15 cellular contexts compared by ENCODE assay signal in the genomic region with DNA sequence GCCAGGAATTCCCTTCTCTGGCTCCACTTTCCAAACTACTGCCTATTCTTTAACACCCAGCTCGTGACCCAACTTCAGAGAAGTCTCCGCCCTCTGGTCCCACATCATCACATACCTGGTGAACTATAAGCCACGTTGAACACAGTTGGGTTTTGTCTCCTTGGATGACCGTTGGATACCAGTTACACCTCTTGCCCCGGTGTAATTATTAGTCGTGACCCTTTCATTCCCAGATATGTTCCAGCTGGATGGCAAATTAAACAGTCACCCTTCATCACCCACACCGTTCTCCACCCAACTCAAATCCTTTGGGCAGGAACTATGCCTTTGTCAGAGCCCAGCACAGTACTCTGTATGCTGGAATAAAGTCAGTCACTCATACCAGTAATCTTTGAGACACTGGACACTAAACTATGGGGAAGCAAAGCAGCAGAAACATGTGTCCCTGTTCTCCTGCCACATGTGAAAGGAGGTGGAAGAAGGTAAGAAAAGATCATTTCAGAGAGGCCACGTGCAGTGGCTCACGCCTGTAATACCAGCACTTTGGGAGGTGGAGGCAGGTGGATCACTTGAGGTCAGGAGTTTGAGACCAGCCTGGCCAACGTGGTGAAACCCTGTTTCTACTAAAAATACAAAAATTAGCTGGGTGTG. TPM values are rescaled to one million over a fixed set of nuclear protein-coding genes. Genes with fewer than 3 reads are reported as not detected.
DNase-seq lines count a peak whose midpoint lies in the region; ATAC-seq and TF ChIP-seq lines count a peak whose summit lies in the region.
"Had no signal": no experiment of that assay in that cellular context is flagged by ENCODE, and none has a peak within 500 bp of the region (broad histone marks: within the 10 kb centered on the region; RNA-seq: fewer than 3 reads in every experiment).

No MANE protein-coding gene starts in this region.

- no peak overlapping the region for H3K27ac ChIP-seq in osteoblast (ENCODE audit: low read depth, low read length)
- H3K27ac ChIP-seq: 22Rv1, A549, C4-2B had no signal

- H3K9me3 Mint-ChIP-seq in activated T-cell treated with anti-CD3 and anti-CD28 coated beads, Interleukin-2, amount 50 U/mL, for 24 hours, result no peaks in the 10 kb centered on the region
- no peaks in the 10 kb centered on the region for H3K9me3 Mint-ChIP-seq in stimulated activated naive B cell treated with anti-CD40 and anti-IgM and Interleukin-4, amounts not matched to agents 10 μg/mL and 1 μg/mL and 100 μg/mL, for 72 hours
- H3K9me3 Mint-ChIP-seq: CD4-positive, alpha-beta T cell; H9 had no signal

- no peaks in the 10 kb centered on the region for H4K20me1 ChIP-seq in osteoblast (ENCODE audit: insufficient read depth, low read length)

- no peak overlapping the region for H3K4me2 ChIP-seq in osteoblast (ENCODE audit: insufficient read depth, low read length)
- H3K4me2 ChIP-seq: A549 had no signal

- peak overlapping the region; percentile 3 for H3K27ac Mint-ChIP-seq in activated T-cell treated with anti-CD3 and anti-CD28 coated beads, Interleukin-2, amount 50 U/mL, for 24 hours
- H3K27ac Mint-ChIP-seq in stimulated activated naive B cell treated with anti-CD40 and anti-IgM and Interleukin-4, amounts not matched to agents 10 μg/mL and 1 μg/mL and 100 μg/mL, for 72 hours, result no peak overlapping the region
- H3K27ac Mint-ChIP-seq: CD4-positive, alpha-beta T cell; H9 had no signal

- DNase-seq in activated T-cell treated with anti-CD3 and anti-CD28 coated beads, Interleukin-2, amount 50 U/mL, for 24 hours, result no peak
- no peak for DNase-seq in activated T-cell treated with anti-CD3 and anti-CD28 coated beads, Interleukin-2, amount 50 U/mL, for 48 hours
- DNase-seq in islet precursor cell (peak; percentile 38), osteoblast (ENCODE audit: insufficient read length, low spot score, missing footprints) (peak; percentile 23), NCI-H345 (lab: John Stamatoyannopoulos, UW) (no peak), Right ventricle myocardium superior (no peak)
- no peak for DNase-seq in stimulated activated naive B cell treated with anti-CD40 and anti-IgM and Interleukin-4, amounts not matched to agents 10 μg/mL and 1 μg/mL and 100 μg/mL, for 72 hours
- DNase-seq: AML-193; CD4-positive, alpha-beta T cell; H9; IMR-90 had no signal

- H3K27me3 ChIP-seq in osteoblast (ENCODE audit: insufficient read depth, low read length), result no peaks in the 10 kb centered on the region

- no peak overlapping the region for H3K4me3 Mint-ChIP-seq in activated T-cell treated with anti-CD3 and anti-CD28 coated beads, Interleukin-2, amount 50 U/mL, for 24 hours
- H3K4me3 Mint-ChIP-seq in stimulated activated naive B cell treated with anti-CD40 and anti-IgM and Interleukin-4, amounts not matched to agents 10 μg/mL and 1 μg/mL and 100 μg/mL, for 72 hours, result no peak overlapping the region
- H3K4me3 Mint-ChIP-seq: H9 had no signal

- no peaks in the 10 kb centered on the region for H3K36me3 ChIP-seq in osteoblast (ENCODE audit: insufficient read depth, low read length)

- H3K36me3 Mint-ChIP-seq in activated T-cell treated with anti-CD3 and anti-CD28 coated beads, Interleukin-2, amount 50 U/mL, for 24 hours (ENCODE audit: low read depth), result peaks cover 5% of the 10 kb centered on the region
- H3K36me3 Mint-ChIP-seq in stimulated activated naive B cell treated with anti-CD40 and anti-IgM and Interleukin-4, amounts not matched to agents 10 μg/mL and 1 μg/mL and 100 μg/mL, for 72 hours, result peaks cover 3 to 4% of the 10 kb centered on the region in 2 donors

- H3K4me1 Mint-ChIP-seq in activated T-cell treated with anti-CD3 and anti-CD28 coated beads, Interleukin-2, amount 50 U/mL, for 24 hours (ENCODE audit: low read depth), result peaks cover 14% of the 10 kb centered on the region
- H3K4me1 Mint-ChIP-seq in stimulated activated naive B cell treated with anti-CD40 and anti-IgM and Interleukin-4, amounts not matched to agents 10 μg/mL and 1 μg/mL and 100 μg/mL, for 72 hours, result peaks cover 7 to 13% of the 10 kb centered on the region in 2 donors

- no peaks in the 10 kb centered on the region for H3K9me3 ChIP-seq in osteoblast (ENCODE audit: low read depth, low read length)
- H3K9me3 ChIP-seq: A549 had no signal

- no peak for ATAC-seq in stimulated activated naive B cell treated with anti-CD40 and anti-IgM and Interleukin-4, amounts not matched to agents 10 μg/mL and 1 μg/mL and 100 μg/mL, for 72 hours (replicated peaks)
- no peak for ATAC-seq in Right ventricle myocardium superior (ENCODE audit: poor library complexity)
- ATAC-seq: A549, K562 had no signal

- H3K27me3 Mint-ChIP-seq in activated T-cell treated with anti-CD3 and anti-CD28 coated beads, Interleukin-2, amount 50 U/mL, for 24 hours, result no peaks in the 10 kb centered on the region
- peaks cover 10 to 11% of the 10 kb centered on the region in 2 donors for H3K27me3 Mint-ChIP-seq in stimulated activated naive B cell treated with anti-CD40 and anti-IgM and Interleukin-4, amounts not matched to agents 10 μg/mL and 1 μg/mL and 100 μg/mL, for 72 hours
- H3K27me3 Mint-ChIP-seq: CD4-positive, alpha-beta T cell had no signal

- TF ChIP-seq CTCF in osteoblast (IDR thresholded peaks at IDR 0.05; ENCODE audit: extremely low read depth, low read depth, low read length), result no peak

- peaks cover 8% of the 10 kb centered on the region for H3K4me1 ChIP-seq in osteoblast (ENCODE audit: insufficient read depth, low read length)
- H3K4me1 ChIP-seq: A549 had no signal

- peaks cover 8% of the 10 kb centered on the region for H3K79me2 ChIP-seq in osteoblast (ENCODE audit: insufficient read depth, low read length)

- H2AFZ ChIP-seq in osteoblast (ENCODE audit: low read length), result no peak overlapping the region

- intact Hi-C loops in Right ventricle myocardium superior (cut with DNase I), result no loop called here

- no peak overlapping the region for H3K4me3 ChIP-seq in osteoblast (ENCODE audit: insufficient read depth, low read length)
- H3K4me3 ChIP-seq: A549, K562 had no signal

RNA-seq across cellular contexts. Expression of gene PLAGL2, which starts 22.5 kb away (rescaled TPM):
- 2.5 and 2.7 TPM in 2 replicates for total RNA-seq in osteoblast
- total RNA-seq in Right ventricle myocardium superior, result 5.7 TPM

RNA-seq across cellular contexts. Expression of gene POFUT1, which starts 22.6 kb away (rescaled TPM):
- total RNA-seq in osteoblast (40.9 and 43.0 TPM in 2 replicates), Right ventricle myocardium superior (24.9 TPM)

Comparison
In these comparisons a context has a peak if more than half of its experiments do, and no peak if none do; other contexts are left out.
1. DNase-seq: peak in islet precursor cell (single experiment) and osteoblast (single experiment); none in activated T-cell treated with anti-CD3 and anti-CD28 coated beads, Interleukin-2, amount 50 U/mL, for 24 hours (single experiment), activated T-cell treated with anti-CD3 and anti-CD28 coated beads, Interleukin-2, amount 50 U/mL, for 48 hours (0 of 2), stimulated activated naive B cell treated with anti-CD40 and anti-IgM and Interleukin-4, amounts not matched to agents 10 μg/mL and 1 μg/mL and 100 μg/mL, for 72 hours (single experiment), NCI-H345 (single experiment) and Right ventricle myocardium superior (single experiment).